2 cellular contexts compared by ENCODE assay signal in the genomic region with DNA sequence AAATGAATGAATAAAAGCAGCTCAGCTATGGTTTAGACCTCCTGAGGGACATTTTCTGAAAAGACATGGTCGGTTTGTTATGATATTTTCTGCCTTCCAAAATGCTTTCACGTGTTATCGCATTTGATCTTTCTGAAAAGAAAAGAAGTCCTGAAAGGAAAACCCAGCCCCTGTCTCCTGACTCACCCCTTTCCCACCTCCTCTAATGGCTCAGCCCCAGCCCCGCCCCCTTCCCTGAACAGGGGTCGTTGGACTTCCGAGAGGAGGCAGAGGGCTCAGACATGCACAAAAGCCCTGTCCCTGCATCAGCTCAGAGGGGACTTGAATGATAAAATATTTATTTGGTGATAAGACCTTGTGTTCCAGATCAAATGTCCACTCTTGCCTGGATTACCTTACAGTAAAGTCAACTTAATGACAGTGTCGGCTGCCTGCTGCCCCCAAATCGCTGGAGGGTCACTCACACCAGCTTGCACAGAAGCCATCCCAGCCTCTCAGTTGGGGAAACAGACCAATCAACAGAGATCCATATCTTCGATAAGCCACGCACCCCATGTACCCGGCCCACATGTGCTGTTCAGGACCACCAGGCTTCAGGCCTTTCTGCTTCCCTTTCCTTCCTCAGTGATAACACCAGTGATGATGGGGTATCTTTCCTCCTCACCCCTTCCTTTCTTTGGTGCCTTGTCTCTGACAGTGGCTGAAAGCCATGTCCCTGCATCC.
A peak's percentile ranks its signal among the peaks of the same experiment; 100 is the strongest.
TF ChIP-seq lines count a peak whose summit lies in the region.

No MANE protein-coding gene starts in this region.

TF ChIP-seq in K562, 482 proteins besides CTCF, POLR2A, EP300 and RAD21 (continued from another document):
- TF ChIP-seq, protein P1, sequence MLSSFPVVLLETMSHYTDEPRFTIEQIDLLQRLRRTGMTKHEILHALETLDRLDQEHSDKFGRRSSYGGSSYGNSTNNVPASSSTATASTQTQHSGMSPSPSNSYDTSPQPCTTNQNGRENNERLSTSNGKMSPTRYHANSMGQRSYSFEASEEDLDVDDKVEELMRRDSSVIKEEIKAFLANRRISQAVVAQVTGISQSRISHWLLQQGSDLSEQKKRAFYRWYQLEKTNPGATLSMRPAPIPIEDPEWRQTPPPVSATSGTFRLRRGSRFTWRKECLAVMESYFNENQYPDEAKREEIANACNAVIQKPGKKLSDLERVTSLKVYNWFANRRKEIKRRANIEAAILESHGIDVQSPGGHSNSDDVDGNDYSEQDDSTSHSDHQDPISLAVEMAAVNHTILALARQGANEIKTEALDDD (IDR thresholded peaks at IDR 0.05), result no peak
- TF ChIP-seq, protein P2, sequence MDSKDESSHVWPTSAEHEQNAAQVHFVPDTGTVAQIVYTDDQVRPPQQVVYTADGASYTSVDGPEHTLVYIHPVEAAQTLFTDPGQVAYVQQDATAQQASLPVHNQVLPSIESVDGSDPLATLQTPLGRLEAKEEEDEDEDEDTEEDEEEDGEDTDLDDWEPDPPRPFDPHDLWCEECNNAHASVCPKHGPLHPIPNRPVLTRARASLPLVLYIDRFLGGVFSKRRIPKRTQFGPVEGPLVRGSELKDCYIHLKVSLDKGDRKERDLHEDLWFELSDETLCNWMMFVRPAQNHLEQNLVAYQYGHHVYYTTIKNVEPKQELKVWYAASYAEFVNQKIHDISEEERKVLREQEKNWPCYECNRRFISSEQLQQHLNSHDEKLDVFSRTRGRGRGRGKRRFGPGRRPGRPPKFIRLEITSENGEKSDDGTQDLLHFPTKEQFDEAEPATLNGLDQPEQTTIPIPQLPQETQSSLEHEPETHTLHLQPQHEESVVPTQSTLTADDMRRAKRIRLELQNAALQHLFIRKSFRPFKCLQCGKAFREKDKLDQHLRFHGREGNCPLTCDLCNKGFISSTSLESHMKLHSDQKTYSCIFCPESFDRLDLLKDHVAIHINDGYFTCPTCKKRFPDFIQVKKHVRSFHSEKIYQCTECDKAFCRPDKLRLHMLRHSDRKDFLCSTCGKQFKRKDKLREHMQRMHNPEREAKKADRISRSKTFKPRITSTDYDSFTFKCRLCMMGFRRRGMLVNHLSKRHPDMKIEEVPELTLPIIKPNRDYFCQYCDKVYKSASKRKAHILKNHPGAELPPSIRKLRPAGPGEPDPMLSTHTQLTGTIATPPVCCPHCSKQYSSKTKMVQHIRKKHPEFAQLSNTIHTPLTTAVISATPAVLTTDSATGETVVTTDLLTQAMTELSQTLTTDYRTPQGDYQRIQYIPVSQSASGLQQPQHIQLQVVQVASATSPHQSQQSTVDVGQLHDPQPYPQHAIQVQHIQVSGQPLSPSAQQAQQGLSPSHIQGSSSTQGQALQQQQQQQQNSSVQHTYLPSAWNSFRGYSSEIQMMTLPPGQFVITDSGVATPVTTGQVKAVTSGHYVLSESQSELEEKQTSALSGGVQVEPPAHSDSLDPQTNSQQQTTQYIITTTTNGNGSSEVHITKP (IDR thresholded peaks at IDR 0.05; ENCODE audit: partially characterized antibody), result peak; percentile 67

TF ChIP-seq in HEK293T, 16 proteins besides CTCF, POLR2A, EP300 and RAD21 (continued from another document):
- TF ChIP-seq BHLHE40 (IDR thresholded peaks at IDR 0.05; ENCODE audit: borderline replicate concordance) (no peak), SP1 (IDR thresholded peaks at IDR 0.05) (no peak), ZNF384 (IDR thresholded peaks at IDR 0.05) (no peak)
